Comparison of ENCODE assay signal across 1 cellular context in genomic region chr1:61013953-61014667, GRCh38.
TF ChIP-seq lines count a peak whose summit lies in the region.

No MANE protein-coding gene starts in this region.

TF ChIP-seq in K562, 482 proteins besides CTCF, POLR2A, EP300 and RAD21 (continued from another document):
- TF ChIP-seq NR0B1 (IDR thresholded peaks at IDR 0.05; ENCODE audit: partially characterized antibody) (no peak), POLR2AphosphoS2 (IDR thresholded peaks at IDR 0.05; ENCODE audit: low read length) (no peak), PRDM10 (IDR thresholded peaks at IDR 0.05; ENCODE audit: partially characterized antibody) (no peak), ETS1 (conservative IDR thresholded peaks at IDR 0.05; ENCODE audit: control insufficient read depth, low read depth, low read length) (no peak), ZNF431 (CRISPR knock-in tag; IDR thresholded peaks at IDR 0.05) (no peak), TSHZ1 (CRISPR knock-in tag; IDR thresholded peaks at IDR 0.05) (no peak), MAFG (tag; conservative IDR thresholded peaks at IDR 0.05) (peak; percentile 69), ZNF23 (CRISPR knock-in tag; IDR thresholded peaks at IDR 0.05) (no peak), ARID4B (CRISPR knock-in tag; IDR thresholded peaks at IDR 0.05) (no peak), ZNF277 (CRISPR knock-in tag; IDR thresholded peaks at IDR 0.05; ENCODE audit: borderline replicate concordance) (no peak), LEF1 (IDR thresholded peaks at IDR 0.05) (no peak), KLF6 (CRISPR knock-in tag; IDR thresholded peaks at IDR 0.05; ENCODE audit: borderline replicate concordance) (no peak), KLF13 (tag; IDR thresholded peaks at IDR 0.05; ENCODE audit: borderline replicate concordance, low read depth) (no peak), LCOR (CRISPR knock-in tag; IDR thresholded peaks at IDR 0.05) (no peak), NR2C2 (CRISPR knock-in tag; IDR thresholded peaks at IDR 0.05) (no peak), NR2C2 (tag; IDR thresholded peaks at IDR 0.05) (no peak), SAFB (IDR thresholded peaks at IDR 0.05; ENCODE audit: borderline replicate concordance, low read depth, low read length) (no peak)
